In the genomic region with DNA sequence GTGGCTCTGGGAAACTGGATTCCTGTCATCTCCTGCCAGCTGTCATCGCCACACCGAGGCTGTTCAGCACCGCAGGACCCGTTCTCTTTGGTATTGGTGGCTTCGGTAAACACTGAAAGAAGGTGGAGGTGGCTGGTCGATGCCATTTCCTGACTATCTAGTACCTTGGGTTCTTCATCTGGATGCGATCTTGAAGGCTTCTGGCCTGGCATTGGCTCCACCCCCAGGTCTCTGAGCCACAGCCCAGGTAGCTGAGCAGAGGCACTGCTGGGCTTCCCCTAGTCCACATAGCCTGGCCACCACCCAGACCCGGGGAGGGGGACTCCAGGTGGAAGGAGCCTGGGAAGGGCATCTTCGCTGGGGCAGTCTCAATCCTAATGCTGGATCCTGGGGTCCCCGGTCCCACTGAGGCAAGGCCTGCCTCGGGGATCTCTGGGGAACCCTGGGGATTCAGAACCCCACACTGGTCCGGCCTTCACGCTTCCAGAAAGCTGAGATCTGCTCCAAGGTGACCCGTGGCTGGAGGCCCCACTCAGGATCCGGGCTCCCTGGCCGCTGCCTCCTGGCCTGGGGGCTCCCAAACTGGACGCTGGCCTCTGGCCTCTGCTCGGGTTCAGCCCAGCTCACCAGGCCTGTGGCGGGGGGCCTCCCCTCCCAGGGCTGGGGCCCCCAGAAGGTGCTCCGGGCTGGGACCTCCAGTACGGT, we compare ENCODE assay signal across 11 cellular contexts. TPM values are rescaled to one million over a fixed set of nuclear protein-coding genes. Genes with fewer than 3 reads are reported as not detected.
DNase-seq lines count a peak whose midpoint lies in the region; ATAC-seq and TF ChIP-seq lines count a peak whose summit lies in the region.
"Had no signal": no experiment of that assay in that cellular context is flagged by ENCODE, and none has a peak within 500 bp of the region (broad histone marks: within the 10 kb centered on the region; RNA-seq: fewer than 3 reads in every experiment).

No MANE protein-coding gene starts in this region.

- H3K4me1 ChIP-seq in lower lobe of right lung (peaks cover 14% of the 10 kb centered on the region), thymus (ENCODE audit: control insufficient read depth, insufficient read depth, low read length) (peaks cover 22% of the 10 kb centered on the region)

- peak overlapping the region; percentile 65 for H3K4me3 Mint-ChIP-seq in T-helper 1 cell treated with Interleukin-12 subunit alpha and Interleukin-12 subunit beta and Interleukin-4 antibody, amounts not matched to agents 30 μg/mL and 1 μg/mL, for 36 hours
- H3K4me3 Mint-ChIP-seq in activated T-helper 1 cell treated with anti-CD3 and anti-CD28 coated beads, Interleukin-12 subunit alpha, Interleukin-12 subunit beta, Interleukin-2, Interleukin-4 antibody, amounts not matched to agents 30 ng/mL and 10 ng/mL and 1 ng/mL, durations not matched to agents 14 hours and 24 hours and 36 hours: peak overlapping the region; percentile 51
- no peak overlapping the region for H3K4me3 Mint-ChIP-seq in nephron progenitor cell

- H3K27me3 ChIP-seq in lower lobe of right lung (ENCODE audit: low read depth): no peaks in the 10 kb centered on the region
- H3K27me3 ChIP-seq in thymus (ENCODE audit: control insufficient read depth, insufficient read depth): no peaks in the 10 kb centered on the region

- no peak for ATAC-seq in lower lobe of right lung

- no peak for DNase-seq in activated T-helper 1 cell treated with anti-CD3 and anti-CD28 coated beads, Interleukin-12 subunit alpha, Interleukin-12 subunit beta, Interleukin-2, Interleukin-4 antibody, amounts not matched to agents 30 ng/mL and 10 ng/mL and 1 ng/mL, durations not matched to agents 14 hours and 24 hours and 36 hours (ENCODE audit: low spot score)
- no peak for DNase-seq in lower lobe of right lung
- DNase-seq in AG20443 (ENCODE audit: low spot score): no peak
- DNase-seq in nephron progenitor cell: no peak
- DNase-seq in SHP77 (lab: John Stamatoyannopoulos, UW): no peak

- intact Hi-C loops in activated T-helper 1 cell treated with anti-CD3 and anti-CD28 coated beads, Interleukin-12 subunit alpha, Interleukin-12 subunit beta, Interleukin-2, Interleukin-4 antibody, amounts not matched to agents 30 ng/mL and 10 ng/mL and 1 ng/mL, durations not matched to agents 14 hours and 24 hours and 36 hours (cut with micrococcal nuclease): loop anchor here (2.0 kb wide), 1 partner anchor 41 kb away; no protein-coding TSS in a partner anchor
- intact Hi-C loops in lower lobe of right lung (cut with DNase I): no loop called here

- no peak for TF ChIP-seq CTCF in lower lobe of right lung (IDR thresholded peaks at IDR 0.05)
- no peak for TF ChIP-seq CTCF in nephron progenitor cell (IDR thresholded peaks at IDR 0.05)

- H3K27me3 Mint-ChIP-seq in T-helper 1 cell treated with Interleukin-12 subunit alpha and Interleukin-12 subunit beta and Interleukin-4 antibody, amounts not matched to agents 30 μg/mL and 1 μg/mL, for 36 hours (ENCODE audit: low read depth): no peaks in the 10 kb centered on the region
- no peaks in the 10 kb centered on the region for H3K27me3 Mint-ChIP-seq in activated T-helper 1 cell treated with anti-CD3 and anti-CD28 coated beads, Interleukin-12 subunit alpha, Interleukin-12 subunit beta, Interleukin-2, Interleukin-4 antibody, amounts not matched to agents 30 ng/mL and 10 ng/mL and 1 ng/mL, durations not matched to agents 14 hours and 24 hours and 36 hours (ENCODE audit: insufficient read depth)
- H3K27me3 Mint-ChIP-seq in nephron progenitor cell (ENCODE audit: low read depth, poor library complexity): peaks cover 24% of the 10 kb centered on the region

- no peaks in the 10 kb centered on the region for H3K36me3 ChIP-seq in lower lobe of right lung
- H3K36me3 ChIP-seq in thymus (ENCODE audit: control insufficient read depth, insufficient read depth): peaks cover 20% of the 10 kb centered on the region

- 89% methylated on average over 21 of the region's 21 CpGs for WGBS in thymus

- peaks cover 56% of the 10 kb centered on the region for H3K36me3 Mint-ChIP-seq in T-helper 1 cell treated with Interleukin-12 subunit alpha and Interleukin-12 subunit beta and Interleukin-4 antibody, amounts not matched to agents 30 μg/mL and 1 μg/mL, for 36 hours (ENCODE audit: low read depth)
- peaks cover 26% of the 10 kb centered on the region for H3K36me3 Mint-ChIP-seq in activated T-helper 1 cell treated with anti-CD3 and anti-CD28 coated beads, Interleukin-12 subunit alpha, Interleukin-12 subunit beta, Interleukin-2, Interleukin-4 antibody, amounts not matched to agents 30 ng/mL and 10 ng/mL and 1 ng/mL, durations not matched to agents 14 hours and 24 hours and 36 hours (ENCODE audit: low read depth)
- H3K36me3 Mint-ChIP-seq in nephron progenitor cell (ENCODE audit: low read depth): no peaks in the 10 kb centered on the region

- H3K4me3 ChIP-seq in lower lobe of right lung (peak overlapping the region; percentile 62), thymus (ENCODE audit: low read length) (peak overlapping the region; percentile 84)
- H3K4me3 ChIP-seq: lung had no signal

- peak overlapping the region; percentile 58 for H3K27ac Mint-ChIP-seq in T-helper 1 cell treated with Interleukin-12 subunit alpha and Interleukin-12 subunit beta and Interleukin-4 antibody, amounts not matched to agents 30 μg/mL and 1 μg/mL, for 36 hours
- peak overlapping the region; percentile 71 for H3K27ac Mint-ChIP-seq in activated T-helper 1 cell treated with anti-CD3 and anti-CD28 coated beads, Interleukin-12 subunit alpha, Interleukin-12 subunit beta, Interleukin-2, Interleukin-4 antibody, amounts not matched to agents 30 ng/mL and 10 ng/mL and 1 ng/mL, durations not matched to agents 14 hours and 24 hours and 36 hours
- H3K27ac Mint-ChIP-seq in nephron progenitor cell: no peak overlapping the region

- peak overlapping the region; percentile 73 for H3K27ac ChIP-seq in lower lobe of right lung
- H3K27ac ChIP-seq in thymus (ENCODE audit: low read depth): peak overlapping the region; percentile 73
- H3K27ac ChIP-seq: KMS-11 had no signal

- peaks cover 51% of the 10 kb centered on the region for H3K4me1 Mint-ChIP-seq in T-helper 1 cell treated with Interleukin-12 subunit alpha and Interleukin-12 subunit beta and Interleukin-4 antibody, amounts not matched to agents 30 μg/mL and 1 μg/mL, for 36 hours (ENCODE audit: low read depth)
- H3K4me1 Mint-ChIP-seq in activated T-helper 1 cell treated with anti-CD3 and anti-CD28 coated beads, Interleukin-12 subunit alpha, Interleukin-12 subunit beta, Interleukin-2, Interleukin-4 antibody, amounts not matched to agents 30 ng/mL and 10 ng/mL and 1 ng/mL, durations not matched to agents 14 hours and 24 hours and 36 hours (ENCODE audit: low read depth): peaks cover 66% of the 10 kb centered on the region
- H3K4me1 Mint-ChIP-seq in nephron progenitor cell: peaks cover 16% of the 10 kb centered on the region

- H3K9me3 ChIP-seq in lower lobe of right lung: no peaks in the 10 kb centered on the region
- no peaks in the 10 kb centered on the region for H3K9me3 ChIP-seq in thymus (ENCODE audit: control insufficient read depth)

- no peaks in the 10 kb centered on the region for H3K9me3 Mint-ChIP-seq in T-helper 1 cell treated with Interleukin-12 subunit alpha and Interleukin-12 subunit beta and Interleukin-4 antibody, amounts not matched to agents 30 μg/mL and 1 μg/mL, for 36 hours
- no peaks in the 10 kb centered on the region for H3K9me3 Mint-ChIP-seq in activated T-helper 1 cell treated with anti-CD3 and anti-CD28 coated beads, Interleukin-12 subunit alpha, Interleukin-12 subunit beta, Interleukin-2, Interleukin-4 antibody, amounts not matched to agents 30 ng/mL and 10 ng/mL and 1 ng/mL, durations not matched to agents 14 hours and 24 hours and 36 hours
- peaks cover 13% of the 10 kb centered on the region for H3K9me3 Mint-ChIP-seq in nephron progenitor cell

RNA-seq across cellular contexts. Expression of gene C16orf54, which starts 1.8 kb away (rescaled TPM):
- 21.3 and 24.6 TPM in 2 replicates for total RNA-seq in activated T-helper 1 cell treated with anti-CD3 and anti-CD28 coated beads, Interleukin-12 subunit alpha, Interleukin-12 subunit beta, Interleukin-2, Interleukin-4 antibody, amounts not matched to agents 30 ng/mL and 10 ng/mL and 1 ng/mL, durations not matched to agents 14 hours and 24 hours and 36 hours
- total RNA-seq in lower lobe of right lung: 11.2 TPM
- polyA plus RNA-seq in thymus: 19.0 TPM

RNA-seq across cellular contexts. Expression of gene ZG16, which starts 34.1 kb away (rescaled TPM):
- not detected in 2 replicates for total RNA-seq in activated T-helper 1 cell treated with anti-CD3 and anti-CD28 coated beads, Interleukin-12 subunit alpha, Interleukin-12 subunit beta, Interleukin-2, Interleukin-4 antibody, amounts not matched to agents 30 ng/mL and 10 ng/mL and 1 ng/mL, durations not matched to agents 14 hours and 24 hours and 36 hours
- total RNA-seq in lower lobe of right lung: not detected
- polyA plus RNA-seq in thymus: 0.27 TPM
- total RNA-seq: activated CD8-positive, alpha-beta memory T cell treated with anti-CD3 and anti-CD28 coated beads for 36 hours; Daoy had no signal

RNA-seq across cellular contexts. Expression of gene KIF22, which starts 46.6 kb away (rescaled TPM):
- total RNA-seq in activated T-helper 1 cell treated with anti-CD3 and anti-CD28 coated beads, Interleukin-12 subunit alpha, Interleukin-12 subunit beta, Interleukin-2, Interleukin-4 antibody, amounts not matched to agents 30 ng/mL and 10 ng/mL and 1 ng/mL, durations not matched to agents 14 hours and 24 hours and 36 hours: 134 and 140 TPM in 2 replicates
- total RNA-seq in lower lobe of right lung: 21.8 TPM
- polyA plus RNA-seq in thymus: 82.5 TPM
